In the genomic region with DNA sequence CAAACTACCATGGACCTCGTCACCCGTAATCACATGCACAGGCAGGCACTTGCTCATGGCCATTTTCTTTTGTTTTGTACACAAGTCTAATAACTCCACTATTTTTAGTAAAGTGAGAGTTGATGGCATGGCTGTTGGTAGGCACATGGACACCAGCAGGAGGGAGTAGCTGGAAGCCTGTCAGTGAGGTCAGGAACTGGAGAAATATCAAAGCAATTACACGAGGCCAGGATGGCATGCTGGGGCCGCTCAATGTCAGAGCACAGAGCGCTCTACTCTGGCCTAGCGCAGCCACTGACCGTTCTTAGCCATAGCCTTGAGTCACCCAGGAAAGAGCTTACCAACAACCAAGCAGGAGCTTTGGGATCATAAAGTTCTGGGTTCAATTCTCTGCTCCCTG, we compare ENCODE assay signal across 13 cellular contexts. TPM values are rescaled to one million over a fixed set of nuclear protein-coding genes. Genes with fewer than 3 reads are reported as not detected.
A peak's percentile ranks its signal among the peaks of the same experiment; 100 is the strongest.
DNase-seq lines count a peak whose midpoint lies in the region; ATAC-seq and TF ChIP-seq lines count a peak whose summit lies in the region.
"Had no signal": no experiment of that assay in that cellular context is flagged by ENCODE, and none has a peak within 500 bp of the region (broad histone marks: within the 10 kb centered on the region; RNA-seq: fewer than 3 reads in every experiment).

No MANE protein-coding gene starts in this region.

- H4K20me1 ChIP-seq in smooth muscle cell (ENCODE audit: low read depth) (no peaks in the 10 kb centered on the region), H9 (ENCODE audit: control insufficient read depth, insufficient read depth, insufficient read length) (no peaks in the 10 kb centered on the region)

- H3K14ac ChIP-seq in H9 (ENCODE audit: insufficient read depth, low read length), result no peak overlapping the region

- H3K18ac ChIP-seq in H9 (ENCODE audit: insufficient read length, low read depth, low read length), result no peak overlapping the region

- peak overlapping the region; percentile 30 for H3K27ac ChIP-seq in left ventricle myocardium inferior (replicated peaks)
- H3K27ac ChIP-seq in right atrium auricular region, result no peak overlapping the region
- no peak overlapping the region for H3K27ac ChIP-seq in smooth muscle cell (ENCODE audit: low read depth)
- H3K27ac ChIP-seq in H9 (ENCODE audit: insufficient read length, low read depth, low read length), result no peak overlapping the region
- H3K27ac ChIP-seq: C4-2B, HL-60 had no signal

- no peak overlapping the region for H2BK12ac ChIP-seq in H9 (ENCODE audit: insufficient read length, low read depth, low read length)

- H4K8ac ChIP-seq in H9 (replicated peaks; ENCODE audit: insufficient read length, low read depth, low read length), result no peak overlapping the region

- no peak overlapping the region for H3T11ph ChIP-seq in H9 (ENCODE audit: low read length)

- H3K4ac ChIP-seq in H9 (ENCODE audit: low read depth, low read length), result no peak overlapping the region

- H3K4me1 ChIP-seq in left ventricle myocardium inferior (peaks cover 31% of the 10 kb centered on the region), right atrium auricular region (peaks cover 0 to 9% of the 10 kb centered on the region in 2 donors), smooth muscle cell (ENCODE audit: low read depth) (peaks cover 5% of the 10 kb centered on the region), H9 (ENCODE audit: insufficient read depth, low read length) (no peaks in the 10 kb centered on the region; the same call in 1 of the 2 replicates)

- H3K36me3 ChIP-seq in left ventricle myocardium inferior (no peaks in the 10 kb centered on the region), right atrium auricular region (no peaks in the 10 kb centered on the region), smooth muscle cell (ENCODE audit: low read depth) (no peaks in the 10 kb centered on the region)
- H3K36me3 ChIP-seq: BE2C had no signal

- H3K4me3 ChIP-seq in left ventricle myocardium inferior (no peak overlapping the region), right atrium auricular region (no peak overlapping the region), smooth muscle cell (no peak overlapping the region)

- 89% methylated on average over 7 of the region's 7 CpGs for WGBS in smooth muscle cell (ENCODE audit: low lambda C conversion rate)
- WGBS in H9 (ENCODE audit: extremely low coverage, insufficient read length, low lambda C conversion rate), result no CpG with 5 or more reads among the region's 7 CpGs

- H3K79me2 ChIP-seq in smooth muscle cell (ENCODE audit: low read depth), result no peaks in the 10 kb centered on the region
- H3K79me2 ChIP-seq in H9 (ENCODE audit: insufficient read depth, low read length), result no peaks in the 10 kb centered on the region; the same call in 1 of the 2 replicates

- H3K4me2 ChIP-seq in smooth muscle cell (no peak overlapping the region), H9 (ENCODE audit: insufficient read depth, insufficient read length, low read length) (no peak overlapping the region)

- H3K9ac ChIP-seq in smooth muscle cell (ENCODE audit: low read depth) (no peak overlapping the region), H9 (ENCODE audit: extremely low read depth, insufficient read length, low read length) (no peak overlapping the region)

- no peak overlapping the region for H2AK5ac ChIP-seq in H9 (ENCODE audit: insufficient read length, low read length)

- H3K27ac Mint-ChIP-seq in neural crest cell (ENCODE audit: unreplicated experiment), result peak overlapping the region; percentile 27
- H3K27ac Mint-ChIP-seq in H9, result no peak overlapping the region

- H3F3A ChIP-seq in smooth muscle cell (ENCODE audit: low read depth), result no peaks in the 10 kb centered on the region

- H3K9me3 Mint-ChIP-seq in neural crest cell (no peaks in the 10 kb centered on the region), H9 (no peaks in the 10 kb centered on the region)
- H3K9me3 Mint-ChIP-seq: CD4-positive, alpha-beta memory T cell had no signal

- H3K4me3 Mint-ChIP-seq in neural crest cell (no peak overlapping the region), H9 (no peak overlapping the region)
- H3K4me3 Mint-ChIP-seq: CD4-positive, alpha-beta memory T cell had no signal

- ATAC-seq in sciatic nerve, result no peak

- no peak overlapping the region for H3K56ac ChIP-seq in H9 (ENCODE audit: insufficient read length, low read depth, low read length)

- H3K79me1 ChIP-seq in H9 (ENCODE audit: insufficient read depth, low read depth, low read length, poor library complexity, severe bottlenecking), result no peaks in the 10 kb centered on the region

- no peaks in the 10 kb centered on the region for H3K23me2 ChIP-seq in H9 (ENCODE audit: insufficient read length, low read depth, low read length, poor library complexity, severe bottlenecking)

- H3K36me3 Mint-ChIP-seq in neural crest cell (ENCODE audit: low read depth) (no peaks in the 10 kb centered on the region), H9 (ENCODE audit: insufficient read depth in 1 of 3, low read depth in 3 of 3) (no peaks in the 10 kb centered on the region)
- H3K36me3 Mint-ChIP-seq: CD4-positive, alpha-beta memory T cell had no signal

- no peak overlapping the region for H2BK120ac ChIP-seq in H9 (ENCODE audit: low read depth, low read length, poor library complexity, severe bottlenecking)

- no peaks in the 10 kb centered on the region for H3K9me3 ChIP-seq in left ventricle myocardium inferior (replicated peaks)
- H3K9me3 ChIP-seq in right atrium auricular region, result no peaks in the 10 kb centered on the region
- no peaks in the 10 kb centered on the region for H3K9me3 ChIP-seq in smooth muscle cell (replicated peaks; ENCODE audit: low read depth)
- H3K9me3 ChIP-seq in H9 (ENCODE audit: control insufficient read depth, low read depth, low read length), result no peaks in the 10 kb centered on the region
- H3K9me3 ChIP-seq: BE2C had no signal

- no peak overlapping the region for H4K91ac ChIP-seq in H9 (ENCODE audit: insufficient read length, low read depth, low read length)

- no peak overlapping the region for H2BK5ac ChIP-seq in H9 (ENCODE audit: insufficient read length, low read length)

- H3K4me1 Mint-ChIP-seq in neural crest cell, result peaks cover 36% of the 10 kb centered on the region
- H3K4me1 Mint-ChIP-seq in H9, result peaks cover 6 to 12% of the 10 kb centered on the region in 2 experiments

- no peak overlapping the region for H3K23ac ChIP-seq in H9 (ENCODE audit: insufficient read length, low read depth, low read length)

- H3K27me3 Mint-ChIP-seq in neural crest cell (ENCODE audit: low read depth) (peaks cover 28% of the 10 kb centered on the region), H9 (ENCODE audit: low read depth) (no peaks in the 10 kb centered on the region; the same call in 1 of the 2 replicates)

- intact Hi-C loops in left ventricle myocardium inferior (cut with micrococcal nuclease), result no loop called here
- intact Hi-C loops in sciatic nerve (cut with DNase I), result no loop called here

- no peak for DNase-seq in left ventricle myocardium inferior
- no peak for DNase-seq in right atrium auricular region (ENCODE audit: low spot score)
- DNase-seq in cerebellum (ENCODE audit: low spot score), result peak; percentile 82
- DNase-seq in neural crest cell (ENCODE audit: low read depth, low spot score), result no peak
- DNase-seq in sciatic nerve (ENCODE audit: low spot score), result no peak
- no peak for DNase-seq in smooth muscle cell (lab: John Stamatoyannopoulos, UW; ENCODE audit: unreplicated experiment)
- DNase-seq in H9, result no peak
- DNase-seq: BE2C; CD4-positive, alpha-beta memory T cell; DMS53 had no signal

- TF ChIP-seq CTCF in left ventricle myocardium inferior (IDR thresholded peaks at IDR 0.05; ENCODE audit: borderline replicate concordance), result no peak
- no peak for TF ChIP-seq CTCF in right atrium auricular region (IDR thresholded peaks at IDR 0.05)
- no peak for TF ChIP-seq CTCF in neural crest cell (conservative IDR thresholded peaks at IDR 0.05)
- TF ChIP-seq CTCF in smooth muscle cell (IDR thresholded peaks at IDR 0.05; ENCODE audit: borderline replicate concordance, insufficient read depth, poor library complexity, severe bottlenecking), result no peak
- no peak for TF ChIP-seq CTCF in H9 (conservative IDR thresholded peaks at IDR 0.05)

- H2BK15ac ChIP-seq in H9 (ENCODE audit: low read depth, low read length), result no peak overlapping the region

- H2BK20ac ChIP-seq in H9 (ENCODE audit: low read depth, low read length, poor library complexity, severe bottlenecking), result no peak overlapping the region

- H2AFZ ChIP-seq in smooth muscle cell (ENCODE audit: low read depth) (no peak overlapping the region), H9 (ENCODE audit: low read length) (no peak overlapping the region)

- peaks cover 15% of the 10 kb centered on the region for H3K27me3 ChIP-seq in left ventricle myocardium inferior (ENCODE audit: low read depth)
- H3K27me3 ChIP-seq in right atrium auricular region, result no peaks in the 10 kb centered on the region
- peaks cover 29% of the 10 kb centered on the region for H3K27me3 ChIP-seq in smooth muscle cell (ENCODE audit: low read depth)
- H3K27me3 ChIP-seq in H9 (ENCODE audit: insufficient read depth, low read length), result no peaks in the 10 kb centered on the region
- H3K27me3 ChIP-seq: BE2C had no signal

- no peak overlapping the region for H4K5ac ChIP-seq in H9 (ENCODE audit: insufficient read length, low read depth, low read length)

RNA-seq across cellular contexts. Expression of a gene that starts 36.1 kb away (rescaled TPM):
- total RNA-seq in left ventricle myocardium inferior (not detected), right atrium auricular region (not detected), cerebellum (not detected), neural crest cell (not detected in 2 replicates), sciatic nerve (not detected), smooth muscle cell (not detected in 2 replicates), H9 (2021) (not detected in 2 replicates)
- not detected in 2 replicates for polyA plus RNA-seq in smooth muscle cell
- total RNA-seq: CD4-positive, alpha-beta memory T cell; H4 had no signal
- polyA plus RNA-seq: CD4-positive, alpha-beta memory T cell had no signal
